In genomic region chr14:53412819-53413664, GRCh38 we compare ENCODE assay signal across 9 cellular contexts.
DNase-seq lines count a peak whose midpoint lies in the region; ATAC-seq, FAIRE-seq and TF ChIP-seq lines count a peak whose summit lies in the region.
"Had no signal": no experiment of that assay in that cellular context is flagged by ENCODE, and none has a peak within 500 bp of the region (broad histone marks: within the 10 kb centered on the region; RNA-seq: fewer than 3 reads in every experiment).

No MANE protein-coding gene starts in this region.

- no peaks in the 10 kb centered on the region for H3K79me1 ChIP-seq in H1 (ENCODE audit: low read depth, low read length)

- H3K14ac ChIP-seq in H1 (ENCODE audit: insufficient read length): no peak overlapping the region

- peaks cover under 1% of the 10 kb centered on the region in 2 experiments; a peak in 1 of 4 replicates for H3K9me3 ChIP-seq in H1 (ENCODE audit: insufficient read depth in 2 of 2, low read depth in 1 of 2, low read length in 1 of 2)
- H3K9me3 ChIP-seq in smooth muscle cell (replicated peaks; ENCODE audit: low read depth): no peaks in the 10 kb centered on the region
- H3K9me3 ChIP-seq in spleen: peaks cover 0 to 19% (median 4%) of the 10 kb centered on the region in 8 donors
- H3K9me3 ChIP-seq: prostate gland had no signal

- TF ChIP-seq EP300 in H1 (IDR thresholded peaks at IDR 0.05; ENCODE audit: borderline replicate concordance in 1 of 2, low read depth in 2 of 2, low read length in 2 of 2): no peak

- no peaks in the 10 kb centered on the region for H3F3A ChIP-seq in smooth muscle cell (ENCODE audit: low read depth)

- no peaks in the 10 kb centered on the region for H3K23me2 ChIP-seq in H1 (ENCODE audit: low read depth, low read length)

- H4K8ac ChIP-seq in H1 (ENCODE audit: extremely low read depth, insufficient read depth, low read length): no peak overlapping the region

- H3K27ac Mint-ChIP-seq in activated CD8-positive, alpha-beta T cell treated with anti-CD3 and anti-CD28 coated beads for 36 hours: no peak overlapping the region
- H3K27ac Mint-ChIP-seq in activated CD8-positive, alpha-beta T cell treated with anti-CD3 and anti-CD28 coated beads, Interleukin-2, amount 10 ng/mL, durations not matched to agents 7 days and 5 days: no peak overlapping the region
- no peak overlapping the region for H3K27ac Mint-ChIP-seq in naive thymus-derived CD8-positive, alpha-beta T cell

- H3K56ac ChIP-seq in H1 (replicated peaks; ENCODE audit: insufficient read length, low read depth, low read length): no peak overlapping the region

- DNase-seq in activated CD8-positive, alpha-beta T cell treated with anti-CD3 and anti-CD28 coated beads for 36 hours: peak; percentile 4
- no peak for DNase-seq in activated CD8-positive, alpha-beta T cell treated with anti-CD3 and anti-CD28 coated beads, Interleukin-2, amount 10 ng/mL, durations not matched to agents 7 days and 5 days
- DNase-seq in NAMALWA (ENCODE audit: low spot score) (peak; percentile 11), H1 (ENCODE audit: low read depth in 1 of 2, low spot score in 2 of 2) (no peak), smooth muscle cell (lab: John Stamatoyannopoulos, UW; ENCODE audit: unreplicated experiment) (no peak), spleen (no peak)
- no peak for DNase-seq in stimulated activated CD4-positive, alpha-beta T cell treated with anti-CD3 and anti-CD28 coated beads, Interleukin-4, amount 100 ng/mL, for 4 hours
- no peak for DNase-seq in naive thymus-derived CD8-positive, alpha-beta T cell

- no peak overlapping the region for H3K4me3 ChIP-seq in H1 (ENCODE audit: extremely low read depth in 1 of 4, insufficient read depth in 2 of 4, low read depth in 3 of 4, low read length in 4 of 4)
- H3K4me3 ChIP-seq in smooth muscle cell: no peak overlapping the region
- no peak overlapping the region for H3K4me3 ChIP-seq in spleen
- H3K4me3 ChIP-seq: prostate gland had no signal

- H2BK12ac ChIP-seq in H1 (ENCODE audit: low read depth, low read length): no peak overlapping the region

- no peak overlapping the region for H2BK120ac ChIP-seq in H1 (replicated peaks; ENCODE audit: low read depth, low read length)

- no peak overlapping the region for H3K9ac ChIP-seq in H1 (replicated peaks in 1 of 4; ENCODE audit: extremely low read depth in 1 of 4, low read depth in 3 of 4, low read length in 3 of 4)
- no peak overlapping the region for H3K9ac ChIP-seq in smooth muscle cell (ENCODE audit: low read depth)

- peak; percentile 45 to 56 for TF ChIP-seq RAD21 in H1 (IDR thresholded peaks at IDR 0.05 in 1 of 2, conservative IDR thresholded peaks at IDR 0.05 in 1 of 2; ENCODE audit: low read depth in 2 of 2, low read length in 2 of 2)

- peak; percentile 42 for TF ChIP-seq CTCF in activated CD8-positive, alpha-beta T cell treated with anti-CD3 and anti-CD28 coated beads for 36 hours (IDR thresholded peaks at IDR 0.05)
- TF ChIP-seq CTCF in H1 (IDR thresholded peaks at IDR 0.05; ENCODE audit: control extremely low read depth in 1 of 3, insufficient read depth in 1 of 3, low read depth in 1 of 3, low read length in 3 of 3): peak; percentile 30 to 73 (median 50)
- TF ChIP-seq CTCF in smooth muscle cell (IDR thresholded peaks at IDR 0.05; ENCODE audit: borderline replicate concordance, insufficient read depth, poor library complexity, severe bottlenecking): peak; percentile 38
- no peak for TF ChIP-seq CTCF in spleen (IDR thresholded peaks at IDR 0.05 in 8 of 11, conservative IDR thresholded peaks at IDR 0.05 in 3 of 11)

- H4K20me1 ChIP-seq in H1 (replicated peaks in 1 of 2; ENCODE audit: control insufficient read depth in 1 of 2, insufficient read depth in 2 of 2, low read length in 2 of 2) (no peaks in the 10 kb centered on the region), smooth muscle cell (ENCODE audit: low read depth) (no peaks in the 10 kb centered on the region)

- H3K4me1 ChIP-seq in H1 (replicated peaks in 1 of 4; ENCODE audit: control insufficient read depth in 3 of 4, insufficient read depth in 4 of 4, low read length in 3 of 4) (no peaks in the 10 kb centered on the region), smooth muscle cell (ENCODE audit: low read depth) (no peaks in the 10 kb centered on the region), spleen (no peaks in the 10 kb centered on the region)
- H3K4me1 ChIP-seq: prostate gland had no signal

- H2BK5ac ChIP-seq in H1 (ENCODE audit: low read depth, low read length): no peak overlapping the region

- H3K23ac ChIP-seq in H1 (ENCODE audit: insufficient read length): no peak overlapping the region

- H3K36me3 ChIP-seq in H1 (ENCODE audit: control insufficient read depth in 2 of 4, insufficient read depth in 4 of 4, low read length in 3 of 4) (no peaks in the 10 kb centered on the region), smooth muscle cell (ENCODE audit: low read depth) (no peaks in the 10 kb centered on the region), spleen (no peaks in the 10 kb centered on the region)
- H3K36me3 ChIP-seq: prostate gland had no signal

- no peak overlapping the region for H4K91ac ChIP-seq in H1 (replicated peaks; ENCODE audit: insufficient read length, low read length)

- no peak for TF ChIP-seq POLR2A in H1 (IDR thresholded peaks at IDR 0.05; ENCODE audit: control extremely low read depth in 1 of 2, low read depth in 2 of 2, low read length in 2 of 2)
- no peak for TF ChIP-seq POLR2A in spleen (IDR thresholded peaks at IDR 0.05)

- WGBS in H1 (ENCODE audit: extremely low coverage in 1 of 2, insufficient coverage in 1 of 2, insufficient read length in 1 of 2, insufficient replicate concordance in 2 of 2, low coverage in 1 of 2, low lambda C conversion rate in 2 of 2, missing lambda C conversion rate in 1 of 2), 2 experiments: 83% methylated on average over 1 of the region's 1 CpG; no CpG with 5 or more reads in 1 of the 2 experiments
- WGBS in smooth muscle cell (ENCODE audit: low lambda C conversion rate): 62% methylated on average over 1 of the region's 1 CpG
- WGBS in spleen, 5 donors: 69 to 82% (median 79%) methylated on average over 1 of the region's 1 CpG

- intact Hi-C loops in activated CD8-positive, alpha-beta T cell treated with anti-CD3 and anti-CD28 coated beads for 36 hours (cut with micrococcal nuclease): no loop called here
- intact Hi-C loops in spleen (cut with DNase I; ENCODE audit: low total_unique reads): no loop called here

- no peaks in the 10 kb centered on the region for H3K9me3 Mint-ChIP-seq in activated CD8-positive, alpha-beta T cell treated with anti-CD3 and anti-CD28 coated beads for 36 hours
- peaks cover 13% of the 10 kb centered on the region for H3K9me3 Mint-ChIP-seq in activated CD8-positive, alpha-beta T cell treated with anti-CD3 and anti-CD28 coated beads, Interleukin-2, amount 10 ng/mL, durations not matched to agents 7 days and 5 days (ENCODE audit: insufficient read depth)
- peaks cover 9 to 25% (median 18%) of the 10 kb centered on the region in 9 donors for H3K9me3 Mint-ChIP-seq in naive thymus-derived CD8-positive, alpha-beta T cell

- no peak overlapping the region for H3K18ac ChIP-seq in H1 (ENCODE audit: extremely low read depth, low read length)

- CTCF ChIA-PET in activated CD8-positive, alpha-beta T cell treated with anti-CD3 and anti-CD28 coated beads for 36 hours (lab: Charles Lee): interaction anchor here (0.9 to 2.3 kb wide), 2 partner anchors 763 to 935 kb away, joined by 4 to 7 read pairs; no protein-coding TSS in a partner anchor
- CTCF ChIA-PET in activated CD8-positive, alpha-beta T cell treated with anti-CD3 and anti-CD28 coated beads, Interleukin-2, amount 10 ng/mL, durations not matched to agents 7 days and 5 days (lab: Charles Lee): interaction anchor here (1.3 kb wide), 1 partner anchor 935 kb away, joined by 3 read pairs; no protein-coding TSS in a partner anchor
- CTCF ChIA-PET in H1 (lab: Charles Lee; ENCODE audit: partially characterized antibody): interaction anchor here (0.6 to 3.2 kb wide), 16 partner anchors 10 to 1283 kb away, joined by 3 to 8 read pairs (median 3); no protein-coding TSS in a partner anchor

- FAIRE-seq in H1 (lab: Jason Lieb, UNC): no peak

- H3K4me3 Mint-ChIP-seq in activated CD8-positive, alpha-beta T cell treated with anti-CD3 and anti-CD28 coated beads for 36 hours: no peak overlapping the region
- H3K4me3 Mint-ChIP-seq in activated CD8-positive, alpha-beta T cell treated with anti-CD3 and anti-CD28 coated beads, Interleukin-2, amount 10 ng/mL, durations not matched to agents 7 days and 5 days: no peak overlapping the region
- no peak overlapping the region for H3K4me3 Mint-ChIP-seq in naive thymus-derived CD8-positive, alpha-beta T cell

- no peak overlapping the region for H3K4ac ChIP-seq in H1 (replicated peaks; ENCODE audit: insufficient read length, low read depth, low read length)

- no peak overlapping the region for H2BK20ac ChIP-seq in H1 (ENCODE audit: low read length)

- H3K27me3 ChIP-seq in H1 (replicated peaks in 1 of 4; ENCODE audit: control insufficient read depth in 3 of 4, extremely low read depth in 1 of 4, insufficient read depth in 3 of 4, low read length in 3 of 4): no peaks in the 10 kb centered on the region
- no peaks in the 10 kb centered on the region for H3K27me3 ChIP-seq in smooth muscle cell (ENCODE audit: low read depth)
- H3K27me3 ChIP-seq in spleen (replicated peaks in 1 of 7): no peaks in the 10 kb centered on the region

- ATAC-seq in activated CD8-positive, alpha-beta T cell treated with anti-CD3 and anti-CD28 coated beads for 36 hours: no peak
- no peak for ATAC-seq in activated CD8-positive, alpha-beta T cell treated with anti-CD3 and anti-CD28 coated beads, Interleukin-2, amount 10 ng/mL, durations not matched to agents 7 days and 5 days
- ATAC-seq in naive thymus-derived CD8-positive, alpha-beta T cell: no peak

- H2AK5ac ChIP-seq in H1 (ENCODE audit: low read depth, low read length): no peak overlapping the region

- POLR2A ChIA-PET in activated CD8-positive, alpha-beta T cell treated with anti-CD3 and anti-CD28 coated beads for 36 hours (lab: Charles Lee): no interaction called here
- POLR2A ChIA-PET in activated CD8-positive, alpha-beta T cell treated with anti-CD3 and anti-CD28 coated beads, Interleukin-2, amount 10 ng/mL, durations not matched to agents 7 days and 5 days (lab: Charles Lee): no interaction called here
- POLR2A ChIA-PET in H1 (lab: Charles Lee; ENCODE audit: partially characterized antibody): no interaction called here
- POLR2A ChIA-PET in naive thymus-derived CD8-positive, alpha-beta T cell (lab: Charles Lee): no interaction called here

- H4K5ac ChIP-seq in H1 (ENCODE audit: insufficient read length, low read depth, low read length): no peak overlapping the region

- no peaks in the 10 kb centered on the region for H3K4me1 Mint-ChIP-seq in activated CD8-positive, alpha-beta T cell treated with anti-CD3 and anti-CD28 coated beads for 36 hours (ENCODE audit: low read depth)
- no peaks in the 10 kb centered on the region for H3K4me1 Mint-ChIP-seq in activated CD8-positive, alpha-beta T cell treated with anti-CD3 and anti-CD28 coated beads, Interleukin-2, amount 10 ng/mL, durations not matched to agents 7 days and 5 days (ENCODE audit: low read depth)
- no peaks in the 10 kb centered on the region for H3K4me1 Mint-ChIP-seq in naive thymus-derived CD8-positive, alpha-beta T cell

- H2AFZ ChIP-seq in H1 (ENCODE audit: low read length) (no peak overlapping the region), smooth muscle cell (ENCODE audit: low read depth) (no peak overlapping the region)

- no peak overlapping the region for H3K27ac ChIP-seq in H1 (ENCODE audit: low read depth, low read length)
- no peak overlapping the region for H3K27ac ChIP-seq in smooth muscle cell (ENCODE audit: low read depth)
- H3K27ac ChIP-seq in spleen: no peak overlapping the region
- H3K27ac ChIP-seq: prostate gland had no signal

- H3K27me3 Mint-ChIP-seq in activated CD8-positive, alpha-beta T cell treated with anti-CD3 and anti-CD28 coated beads for 36 hours: no peaks in the 10 kb centered on the region
- H3K27me3 Mint-ChIP-seq in activated CD8-positive, alpha-beta T cell treated with anti-CD3 and anti-CD28 coated beads, Interleukin-2, amount 10 ng/mL, durations not matched to agents 7 days and 5 days (ENCODE audit: low read depth): no peaks in the 10 kb centered on the region
- peaks cover 0 to 6% (median 0%) of the 10 kb centered on the region in 5 donors for H3K27me3 Mint-ChIP-seq in naive thymus-derived CD8-positive, alpha-beta T cell

- H2BK15ac ChIP-seq in H1 (ENCODE audit: low read length): no peak overlapping the region

- H3K4me2 ChIP-seq in H1 (ENCODE audit: insufficient read depth in 1 of 2, low read depth in 2 of 2, low read length in 2 of 2): no peak overlapping the region
- H3K4me2 ChIP-seq in smooth muscle cell: no peak overlapping the region

- no peaks in the 10 kb centered on the region for H3K36me3 Mint-ChIP-seq in activated CD8-positive, alpha-beta T cell treated with anti-CD3 and anti-CD28 coated beads for 36 hours (ENCODE audit: low read depth)
- no peaks in the 10 kb centered on the region for H3K36me3 Mint-ChIP-seq in activated CD8-positive, alpha-beta T cell treated with anti-CD3 and anti-CD28 coated beads, Interleukin-2, amount 10 ng/mL, durations not matched to agents 7 days and 5 days (ENCODE audit: low read depth)
- peaks cover 0 to 21% (median 15%) of the 10 kb centered on the region in 3 donors for H3K36me3 Mint-ChIP-seq in naive thymus-derived CD8-positive, alpha-beta T cell

- H3K79me2 ChIP-seq in H1 (ENCODE audit: control insufficient read depth in 1 of 2, insufficient read depth in 2 of 2, low read length in 2 of 2) (no peaks in the 10 kb centered on the region), smooth muscle cell (ENCODE audit: low read depth) (no peaks in the 10 kb centered on the region)

Comparison
In these comparisons a context has a peak if more than half of its experiments do, and no peak if none do; other contexts are left out.
1. DNase-seq: peak in activated CD8-positive, alpha-beta T cell treated with anti-CD3 and anti-CD28 coated beads for 36 hours (single experiment) and NAMALWA (single experiment); none in activated CD8-positive, alpha-beta T cell treated with anti-CD3 and anti-CD28 coated beads, Interleukin-2, amount 10 ng/mL, durations not matched to agents 7 days and 5 days (single experiment), H1 (0 of 2), smooth muscle cell (single experiment), stimulated activated CD4-positive, alpha-beta T cell treated with anti-CD3 and anti-CD28 coated beads, Interleukin-4, amount 100 ng/mL, for 4 hours (0 of 2), naive thymus-derived CD8-positive, alpha-beta T cell (0 of 10) and spleen (single experiment).
2. CTCF ChIP-seq: peak in activated CD8-positive, alpha-beta T cell treated with anti-CD3 and anti-CD28 coated beads for 36 hours (single experiment), H1 (3 of 3) and smooth muscle cell (single experiment); none in spleen (0 of 11).